Comparison of ENCODE assay signal across 12 cellular contexts in genomic region chr18:8051388-8051787, GRCh38.
DNase-seq lines count a peak whose midpoint lies in the region; ATAC-seq and TF ChIP-seq lines count a peak whose summit lies in the region.
"Had no signal": no experiment of that assay in that cellular context is flagged by ENCODE, and none has a peak within 500 bp of the region (broad histone marks: within the 10 kb centered on the region; RNA-seq: fewer than 3 reads in every experiment).

No MANE protein-coding gene starts in this region.

- H3K27ac Mint-ChIP-seq in CD4-positive, alpha-beta memory T cell: peak overlapping the region in 6 of 7 donors; percentile 74 to 95 (median 80)
- peak overlapping the region; percentile 81 for H3K27ac Mint-ChIP-seq in activated T-helper 17 cell treated with anti-CD3 and anti-CD28 coated beads, Interleukin-2, amount 50 U/mL, for 72 hours
- peak overlapping the region; percentile 80 to 90 for H3K27ac Mint-ChIP-seq in effector memory CD8-positive, alpha-beta T cell
- no peak overlapping the region for H3K27ac Mint-ChIP-seq in mesothelial cell of epicardium

- no peaks in the 10 kb centered on the region for H3K9me3 ChIP-seq in CD4-positive, alpha-beta memory T cell (ENCODE audit: control insufficient read depth in 1 of 2, low read length in 2 of 2)
- no peaks in the 10 kb centered on the region for H3K9me3 ChIP-seq in gastrocnemius medialis

- peaks cover 13 to 34% (median 26%) of the 10 kb centered on the region in 4 donors for H3K4me1 Mint-ChIP-seq in CD4-positive, alpha-beta memory T cell
- peaks cover 4% of the 10 kb centered on the region for H3K4me1 Mint-ChIP-seq in activated T-helper 17 cell treated with anti-CD3 and anti-CD28 coated beads, Interleukin-2, amount 50 U/mL, for 72 hours
- peaks cover 15 to 28% of the 10 kb centered on the region in 2 donors for H3K4me1 Mint-ChIP-seq in effector memory CD8-positive, alpha-beta T cell (ENCODE audit: low read depth in 2 of 2)
- peaks cover 18% of the 10 kb centered on the region for H3K4me1 Mint-ChIP-seq in mesothelial cell of epicardium

- in situ Hi-C loops in gastrocnemius medialis (cut with MboI; ENCODE audit: low sequenced_read_pairs in 4 of 4): no loop called here

- H3K36me3 Mint-ChIP-seq in CD4-positive, alpha-beta memory T cell: no peaks in the 10 kb centered on the region
- no peaks in the 10 kb centered on the region for H3K36me3 Mint-ChIP-seq in activated T-helper 17 cell treated with anti-CD3 and anti-CD28 coated beads, Interleukin-2, amount 50 U/mL, for 72 hours (ENCODE audit: low read depth)
- peaks cover 3% of the 10 kb centered on the region for H3K36me3 Mint-ChIP-seq in effector memory CD8-positive, alpha-beta T cell (ENCODE audit: insufficient read depth)
- H3K36me3 Mint-ChIP-seq in mesothelial cell of epicardium: no peaks in the 10 kb centered on the region

- POLR2A ChIA-PET in CD4-positive, alpha-beta memory T cell (lab: Charles Lee; ENCODE audit: partially characterized antibody): no interaction called here

- H3K27me3 ChIP-seq in CD4-positive, alpha-beta memory T cell (ENCODE audit: insufficient read depth, low read length): no peaks in the 10 kb centered on the region
- no peaks in the 10 kb centered on the region for H3K27me3 ChIP-seq in gastrocnemius medialis

- no peak for TF ChIP-seq CTCF in gastrocnemius medialis (IDR thresholded peaks at IDR 0.05 in 4 of 5, conservative IDR thresholded peaks at IDR 0.05 in 1 of 5)
- no peak for TF ChIP-seq CTCF in mesothelial cell of epicardium (IDR thresholded peaks at IDR 0.05; ENCODE audit: unreplicated experiment)

- H3K36me3 ChIP-seq in CD4-positive, alpha-beta memory T cell (ENCODE audit: insufficient read depth, low read length): no peaks in the 10 kb centered on the region
- no peaks in the 10 kb centered on the region for H3K36me3 ChIP-seq in gastrocnemius medialis

- peak overlapping the region in 1 of 8 donors; percentile 40 for H3K4me3 Mint-ChIP-seq in CD4-positive, alpha-beta memory T cell
- peak overlapping the region; percentile 64 for H3K4me3 Mint-ChIP-seq in activated T-helper 17 cell treated with anti-CD3 and anti-CD28 coated beads, Interleukin-2, amount 50 U/mL, for 72 hours
- peak overlapping the region in 1 of 2 donors; percentile 34 for H3K4me3 Mint-ChIP-seq in effector memory CD8-positive, alpha-beta T cell
- H3K4me3 Mint-ChIP-seq in mesothelial cell of epicardium: no peak overlapping the region

- no peak overlapping the region for H3K4me3 ChIP-seq in CD4-positive, alpha-beta memory T cell (ENCODE audit: low read length in 2 of 2)
- no peak overlapping the region for H3K4me3 ChIP-seq in gastrocnemius medialis

- no peak overlapping the region for H3K27ac ChIP-seq in CD4-positive, alpha-beta memory T cell (ENCODE audit: low read depth, low read length)
- H3K27ac ChIP-seq in gastrocnemius medialis: peak overlapping the region in 3 of 4 donors; percentile 3 to 56 (median 14)

- peaks cover 0 to 3% (median 0%) of the 10 kb centered on the region in 8 donors for H3K9me3 Mint-ChIP-seq in CD4-positive, alpha-beta memory T cell
- H3K9me3 Mint-ChIP-seq in activated T-helper 17 cell treated with anti-CD3 and anti-CD28 coated beads, Interleukin-2, amount 50 U/mL, for 72 hours: no peaks in the 10 kb centered on the region
- H3K9me3 Mint-ChIP-seq in effector memory CD8-positive, alpha-beta T cell: no peaks in the 10 kb centered on the region
- H3K9me3 Mint-ChIP-seq in mesothelial cell of epicardium: peaks cover 3% of the 10 kb centered on the region

- no peaks in the 10 kb centered on the region for H3K27me3 Mint-ChIP-seq in CD4-positive, alpha-beta memory T cell
- H3K27me3 Mint-ChIP-seq in activated T-helper 17 cell treated with anti-CD3 and anti-CD28 coated beads, Interleukin-2, amount 50 U/mL, for 72 hours: no peaks in the 10 kb centered on the region
- H3K27me3 Mint-ChIP-seq in effector memory CD8-positive, alpha-beta T cell: no peaks in the 10 kb centered on the region
- H3K27me3 Mint-ChIP-seq in mesothelial cell of epicardium (ENCODE audit: low read depth): no peaks in the 10 kb centered on the region

- no peak for TF ChIP-seq POLR2A in gastrocnemius medialis (IDR thresholded peaks at IDR 0.05)

- ATAC-seq in activated T-helper 17 cell treated with anti-CD3 and anti-CD28 coated beads, Interleukin-2, amount 50 U/mL, for 72 hours (replicated peaks): no peak
- ATAC-seq in effector memory CD8-positive, alpha-beta T cell (replicated peaks): no peak
- ATAC-seq in gastrocnemius medialis: no peak
- ATAC-seq: HCT116 had no signal

- intact Hi-C loops in CD4-positive, alpha-beta memory T cell (cut with micrococcal nuclease): loop anchor here (10.0 kb wide), 1 partner anchor 97 kb away; no protein-coding TSS in a partner anchor
- intact Hi-C loops in gastrocnemius medialis (cut with DNase I; ENCODE audit: low total_unique reads): loop anchor here (10.0 kb wide), 1 partner anchor 553 kb away; the partner anchor contains the start of gene RAB12

- no peak for DNase-seq in CD4-positive, alpha-beta memory T cell
- no peak for DNase-seq in effector memory CD8-positive, alpha-beta T cell
- DNase-seq in gastrocnemius medialis (no peak), MV-4-11 (lab: John Stamatoyannopoulos, UW) (no peak), mesothelial cell of epicardium (ENCODE audit: low spot score in 2 of 2, unreplicated experiment in 2 of 2) (no peak), NCI-H345 treated with DMSO at 0.1 percent for 48 hours (lab: John Stamatoyannopoulos, UW; ENCODE audit: unreplicated experiment) (no peak)
- DNase-seq: DMS153, NCI-H1048, NCI-H2107, NCI-H446 had no signal

- H3K4me1 ChIP-seq in CD4-positive, alpha-beta memory T cell (ENCODE audit: insufficient read depth, low read length): no peaks in the 10 kb centered on the region
- peaks cover 22 to 30% of the 10 kb centered on the region in 2 donors for H3K4me1 ChIP-seq in gastrocnemius medialis

- CTCF ChIA-PET in CD4-positive, alpha-beta memory T cell (lab: Charles Lee; ENCODE audit: partially characterized antibody): no interaction called here
